15 cellular contexts compared by ENCODE assay signal in genomic region chr4:15143551-15143950, GRCh38.
"Had no signal": no experiment of that assay in that cellular context is flagged by ENCODE, and none has a peak within 500 bp of the region (broad histone marks: within the 10 kb centered on the region; RNA-seq: fewer than 3 reads in every experiment).

No MANE protein-coding gene starts in this region.

- ATAC-seq: activated CD8-positive, alpha-beta memory T cell treated with anti-CD3 and anti-CD28 coated beads, Interleukin-2, amount 10 ng/mL, durations not matched to agents 7 days and 5 days; activated naive CD4-positive, alpha-beta T cell treated with anti-CD3 and anti-CD28 coated beads, Interleukin-2, amount 50 U/mL, for 72 hours; activated naive CD8-positive, alpha-beta T cell treated with anti-CD3 and anti-CD28 coated beads, Interleukin-2, amount 50 U/mL, for 24 hours; activated T-cell treated with anti-CD3 and anti-CD28 coated beads, Interleukin-2, amount 50 U/mL, for 4 hours; WTC11 had no signal

- DNase-seq: activated CD4-positive, alpha-beta T cell treated with anti-CD3 and anti-CD28 coated beads, Interleukin-2, amount 10 ng/mL, durations not matched to agents 24 days and 14 days; activated CD4-positive, alpha-beta T cell treated with anti-CD3 and anti-CD28 coated beads, Interleukin-2, amount 50 U/mL, for 48 hours; activated CD4-positive, CD25-positive, alpha-beta regulatory T cell treated with anti-CD3 and anti-CD28 coated beads, Interleukin-2, amount 50 U/mL, for 72 hours; activated CD8-positive, alpha-beta memory T cell treated with anti-CD3 and anti-CD28 coated beads, Interleukin-2, amount 10 ng/mL, durations not matched to agents 7 days and 5 days; activated effector memory CD4-positive, alpha-beta T cell treated with anti-CD3 and anti-CD28 coated beads, Interleukin-2, amount 50 U/mL, for 16 hours; activated naive CD4-positive, alpha-beta T cell treated with Interleukin-2 at 50 U/mL for 16 hours; activated naive CD8-positive, alpha-beta T cell treated with anti-CD3 and anti-CD28 coated beads, Interleukin-2, amount 50 U/mL, for 24 hours; activated T-cell treated with anti-CD3 and anti-CD28 coated beads, Interleukin-2, amount 50 U/mL, for 4 hours; amniotic stem cell; Kasumi-1; NCI-H1930; PC-3; SHP77 treated with DMSO at 0.1 percent for 48 hours had no signal
